In the genomic region with DNA sequence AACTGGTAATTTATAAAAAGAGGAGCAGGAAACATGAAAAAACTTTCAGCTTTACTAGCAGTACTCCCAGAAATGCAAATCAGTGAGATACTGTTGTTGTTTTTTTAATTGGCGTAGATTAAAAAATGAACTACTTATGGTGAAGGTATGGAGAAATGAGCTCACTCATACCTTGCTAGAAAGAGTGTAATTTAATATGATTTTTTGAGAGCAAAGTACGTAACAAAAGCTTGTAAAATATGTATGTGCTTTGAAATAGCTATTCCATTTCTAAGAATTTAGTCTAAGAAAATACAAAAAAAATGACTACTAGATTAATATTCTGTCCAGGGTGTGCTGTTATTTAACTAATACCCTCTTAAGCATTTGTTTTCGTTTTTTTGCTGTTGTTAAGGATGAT, we compare ENCODE assay signal across 2 cellular contexts.
TF ChIP-seq lines count a peak whose summit lies in the region.

No MANE protein-coding gene starts in this region.

TF ChIP-seq in A549, 52 proteins besides CTCF, POLR2A, EP300 and RAD21:
- TF ChIP-seq, protein P1, sequence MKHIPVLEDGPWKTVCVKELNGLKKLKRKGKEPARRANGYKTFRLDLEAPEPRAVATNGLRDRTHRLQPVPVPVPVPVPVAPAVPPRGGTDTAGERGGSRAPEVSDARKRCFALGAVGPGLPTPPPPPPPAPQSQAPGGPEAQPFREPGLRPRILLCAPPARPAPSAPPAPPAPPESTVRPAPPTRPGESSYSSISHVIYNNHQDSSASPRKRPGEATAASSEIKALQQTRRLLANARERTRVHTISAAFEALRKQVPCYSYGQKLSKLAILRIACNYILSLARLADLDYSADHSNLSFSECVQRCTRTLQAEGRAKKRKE (CRISPR knock-in tag; IDR thresholded peaks at IDR 0.05; ENCODE audit: low read depth): no peak
- TF ChIP-seq, protein P2, sequence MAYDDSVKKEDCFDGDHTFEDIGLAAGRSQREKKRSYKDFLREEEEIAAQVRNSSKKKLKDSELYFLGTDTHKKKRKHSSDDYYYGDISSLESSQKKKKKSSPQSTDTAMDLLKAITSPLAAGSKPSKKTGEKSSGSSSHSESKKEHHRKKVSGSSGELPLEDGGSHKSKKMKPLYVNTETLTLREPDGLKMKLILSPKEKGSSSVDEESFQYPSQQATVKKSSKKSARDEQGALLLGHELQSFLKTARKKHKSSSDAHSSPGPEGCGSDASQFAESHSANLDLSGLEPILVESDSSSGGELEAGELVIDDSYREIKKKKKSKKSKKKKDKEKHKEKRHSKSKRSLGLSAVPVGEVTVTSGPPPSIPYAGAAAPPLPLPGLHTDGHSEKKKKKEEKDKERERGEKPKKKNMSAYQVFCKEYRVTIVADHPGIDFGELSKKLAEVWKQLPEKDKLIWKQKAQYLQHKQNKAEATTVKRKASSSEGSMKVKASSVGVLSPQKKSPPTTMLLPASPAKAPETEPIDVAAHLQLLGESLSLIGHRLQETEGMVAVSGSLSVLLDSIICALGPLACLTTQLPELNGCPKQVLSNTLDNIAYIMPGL (CRISPR knock-in tag; IDR thresholded peaks at IDR 0.05; ENCODE audit: borderline replicate concordance): no peak
- TF ChIP-seq BHLHE40 (IDR thresholded peaks at IDR 0.05; ENCODE audit: low read depth, low read length): no peak
- no peak for TF ChIP-seq MAFK (IDR thresholded peaks at IDR 0.05; ENCODE audit: partially characterized antibody)
TF ChIP-seq in A549: peak in this region for 0.

TF ChIP-seq in GM12878, 131 proteins besides CTCF, POLR2A, EP300 and RAD21:
- TF ChIP-seq SP1 (IDR thresholded peaks at IDR 0.05; ENCODE audit: low read depth, low read length): no peak
- TF ChIP-seq RBBP5 (conservative IDR thresholded peaks at IDR 0.05): no peak
- TF ChIP-seq WRNIP1 (IDR thresholded peaks at IDR 0.05; ENCODE audit: borderline replicate concordance, low read depth, low read length): no peak
- TF ChIP-seq BMI1 (IDR thresholded peaks at IDR 0.05; ENCODE audit: borderline replicate concordance): no peak
- TF ChIP-seq FOXK2 (IDR thresholded peaks at IDR 0.05): no peak
- TF ChIP-seq NRF1 (conservative IDR thresholded peaks at IDR 0.05; ENCODE audit: low read depth, low read length): no peak
- TF ChIP-seq LARP7 (IDR thresholded peaks at IDR 0.05): no peak
- TF ChIP-seq HDAC6 (IDR thresholded peaks at IDR 0.05; ENCODE audit: unreplicated experiment): no peak
- no peak for TF ChIP-seq HCFC1 (IDR thresholded peaks at IDR 0.05; ENCODE audit: low read length)
- TF ChIP-seq, protein P3, sequence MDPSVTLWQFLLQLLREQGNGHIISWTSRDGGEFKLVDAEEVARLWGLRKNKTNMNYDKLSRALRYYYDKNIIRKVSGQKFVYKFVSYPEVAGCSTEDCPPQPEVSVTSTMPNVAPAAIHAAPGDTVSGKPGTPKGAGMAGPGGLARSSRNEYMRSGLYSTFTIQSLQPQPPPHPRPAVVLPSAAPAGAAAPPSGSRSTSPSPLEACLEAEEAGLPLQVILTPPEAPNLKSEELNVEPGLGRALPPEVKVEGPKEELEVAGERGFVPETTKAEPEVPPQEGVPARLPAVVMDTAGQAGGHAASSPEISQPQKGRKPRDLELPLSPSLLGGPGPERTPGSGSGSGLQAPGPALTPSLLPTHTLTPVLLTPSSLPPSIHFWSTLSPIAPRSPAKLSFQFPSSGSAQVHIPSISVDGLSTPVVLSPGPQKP (IDR thresholded peaks at IDR 0.05; ENCODE audit: low read depth, low read length): no peak
- TF ChIP-seq, protein P4, sequence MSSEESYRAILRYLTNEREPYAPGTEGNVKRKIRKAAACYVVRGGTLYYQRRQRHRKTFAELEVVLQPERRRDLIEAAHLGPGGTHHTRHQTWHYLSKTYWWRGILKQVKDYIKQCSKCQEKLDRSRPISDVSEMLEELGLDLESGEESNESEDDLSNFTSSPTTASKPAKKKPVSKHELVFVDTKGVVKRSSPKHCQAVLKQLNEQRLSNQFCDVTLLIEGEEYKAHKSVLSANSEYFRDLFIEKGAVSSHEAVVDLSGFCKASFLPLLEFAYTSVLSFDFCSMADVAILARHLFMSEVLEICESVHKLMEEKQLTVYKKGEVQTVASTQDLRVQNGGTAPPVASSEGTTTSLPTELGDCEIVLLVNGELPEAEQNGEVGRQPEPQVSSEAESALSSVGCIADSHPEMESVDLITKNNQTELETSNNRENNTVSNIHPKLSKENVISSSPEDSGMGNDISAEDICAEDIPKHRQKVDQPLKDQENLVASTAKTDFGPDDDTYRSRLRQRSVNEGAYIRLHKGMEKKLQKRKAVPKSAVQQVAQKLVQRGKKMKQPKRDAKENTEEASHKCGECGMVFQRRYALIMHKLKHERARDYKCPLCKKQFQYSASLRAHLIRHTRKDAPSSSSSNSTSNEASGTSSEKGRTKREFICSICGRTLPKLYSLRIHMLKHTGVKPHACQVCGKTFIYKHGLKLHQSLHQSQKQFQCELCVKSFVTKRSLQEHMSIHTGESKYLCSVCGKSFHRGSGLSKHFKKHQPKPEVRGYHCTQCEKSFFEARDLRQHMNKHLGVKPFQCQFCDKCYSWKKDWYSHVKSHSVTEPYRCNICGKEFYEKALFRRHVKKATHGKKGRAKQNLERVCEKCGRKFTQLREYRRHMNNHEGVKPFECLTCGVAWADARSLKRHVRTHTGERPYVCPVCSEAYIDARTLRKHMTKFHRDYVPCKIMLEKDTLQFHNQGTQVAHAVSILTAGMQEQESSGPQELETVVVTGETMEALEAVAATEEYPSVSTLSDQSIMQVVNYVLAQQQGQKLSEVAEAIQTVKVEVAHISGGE (CRISPR knock-in tag; IDR thresholded peaks at IDR 0.05): no peak
- no peak for TF ChIP-seq EZH2 (IDR thresholded peaks at IDR 0.05; ENCODE audit: borderline replicate concordance, control insufficient read depth, low read depth, low read length)
- TF ChIP-seq MXI1 (IDR thresholded peaks at IDR 0.05; ENCODE audit: low read depth, low read length): no peak
- TF ChIP-seq NFYA (IDR thresholded peaks at IDR 0.05; ENCODE audit: borderline replicate concordance, low read depth, low read length): no peak
- TF ChIP-seq ZNF274 (IDR thresholded peaks at IDR 0.05; ENCODE audit: insufficient read depth, insufficient read length): no peak
- TF ChIP-seq PAX5 (IDR thresholded peaks at IDR 0.05; ENCODE audit: borderline replicate concordance, low read depth, low read length): no peak
